Comparison of ENCODE assay signal across 9 cellular contexts in the genomic region with DNA sequence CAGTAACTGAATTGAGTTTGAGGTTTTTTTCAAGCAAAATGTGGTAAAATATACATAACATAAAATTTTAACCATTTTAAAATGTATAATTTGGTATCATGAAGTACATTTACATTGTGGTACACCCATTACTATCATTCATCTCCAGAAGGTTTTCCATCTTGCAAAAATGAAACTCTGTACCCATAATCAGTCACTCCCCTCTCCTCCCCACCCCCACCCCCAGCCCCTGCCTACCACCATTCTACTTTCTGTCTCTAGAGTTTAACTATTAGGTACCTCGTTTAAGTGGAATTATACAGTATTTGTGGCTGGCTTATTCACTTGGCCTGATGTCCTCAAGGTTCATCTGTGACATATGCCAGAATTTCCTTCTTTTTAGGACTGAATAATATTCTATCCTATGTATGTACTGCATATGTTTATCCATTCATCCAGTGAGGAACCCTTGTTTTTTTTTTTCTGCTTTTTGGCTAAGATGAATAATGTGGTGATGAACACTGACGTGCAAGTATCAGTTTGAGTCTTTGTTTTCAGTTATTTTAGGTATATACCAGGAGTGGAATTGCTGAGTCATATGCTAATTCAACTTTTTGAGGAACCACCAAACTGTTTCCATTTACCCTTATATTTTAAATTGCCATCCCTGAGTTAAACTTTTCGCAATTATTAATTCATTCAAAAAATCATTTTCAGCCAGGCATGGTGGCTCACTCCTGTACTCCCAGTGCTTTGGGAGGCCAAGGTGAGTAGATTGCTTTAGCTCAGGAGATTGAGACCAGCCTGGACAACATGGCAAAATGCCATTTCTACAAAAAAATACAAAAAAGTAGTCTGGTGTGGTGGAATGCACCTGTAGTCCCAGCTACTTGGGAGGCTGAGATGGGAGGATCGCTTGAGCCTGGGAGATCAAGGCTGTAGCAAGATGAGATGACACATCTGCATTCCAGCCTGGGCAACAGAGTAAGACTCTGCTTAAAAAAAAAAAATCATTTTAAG.
DNase-seq lines count a peak whose midpoint lies in the region; ATAC-seq lines count a peak whose summit lies in the region.
"Had no signal": no experiment of that assay in that cellular context is flagged by ENCODE, and none has a peak within 500 bp of the region (broad histone marks: within the 10 kb centered on the region; RNA-seq: fewer than 3 reads in every experiment).

No MANE protein-coding gene starts in this region.

- no peaks in the 10 kb centered on the region for H3K27me3 ChIP-seq in MG63

- H3K4me3 ChIP-seq in MG63, result no peak overlapping the region
- H3K4me3 ChIP-seq: SK-N-MC had no signal

- DNase-seq in RKO (ENCODE audit: low spot score), result peak; percentile 37
- DNase-seq in fibroblast of the conjunctiva (ENCODE audit: low read depth), result peak; percentile 56
- DNase-seq in MG63, result no peak
- no peak for DNase-seq in NCI-H510A treated with DMSO at 0.1 percent for 48 hours (lab: John Stamatoyannopoulos, UW)
- DNase-seq in DMS153 treated with DMSO at 0.1 percent for 48 hours (lab: John Stamatoyannopoulos, UW; ENCODE audit: unreplicated experiment), result no peak
- DNase-seq in NCI-H2029 treated with DMSO at 0.1 percent for 48 hours (lab: John Stamatoyannopoulos, UW), result no peak

- ATAC-seq in GM18909 (IDR thresholded peaks at IDR 0.05; ENCODE audit: poor library complexity, unreplicated experiment) (peak; percentile 71), HG02870 (IDR thresholded peaks at IDR 0.05; ENCODE audit: unreplicated experiment) (peak; percentile 84)

- peaks cover 24% of the 10 kb centered on the region for H3K36me3 ChIP-seq in MG63

- no peaks in the 10 kb centered on the region for H3K9me3 ChIP-seq in MG63

Comparison
In these comparisons a context has a peak if more than half of its experiments do, and no peak if none do; other contexts are left out.
1. DNase-seq: peak in RKO (single experiment) and fibroblast of the conjunctiva (single experiment); none in MG63 (single experiment), NCI-H510A treated with DMSO at 0.1 percent for 48 hours (single experiment), DMS153 treated with DMSO at 0.1 percent for 48 hours (single experiment) and NCI-H2029 treated with DMSO at 0.1 percent for 48 hours (single experiment).